In genomic region chr21:36542312-36543101, GRCh38 we compare ENCODE assay signal across 9 cellular contexts.
A peak's percentile ranks its signal among the peaks of the same experiment; 100 is the strongest.
DNase-seq lines count a peak whose midpoint lies in the region; ATAC-seq and TF ChIP-seq lines count a peak whose summit lies in the region.
"Had no signal": no experiment of that assay in that cellular context is flagged by ENCODE, and none has a peak within 500 bp of the region (broad histone marks: within the 10 kb centered on the region; RNA-seq: fewer than 3 reads in every experiment).

No MANE protein-coding gene starts in this region.

- H3K9me3 Mint-ChIP-seq in CD14-positive monocyte = no peaks in the 10 kb centered on the region

- H3K4me1 ChIP-seq in foreskin keratinocyte = no peaks in the 10 kb centered on the region

- H3K4me3 Mint-ChIP-seq in CD14-positive monocyte = peak overlapping the region in 1 of 2 donors; percentile 73

- TF ChIP-seq CTCF in GM12875 (IDR thresholded peaks at IDR 0.05; ENCODE audit: borderline replicate concordance, insufficient read depth, low read depth, low read length) (peak; percentile 61), foreskin keratinocyte (conservative IDR thresholded peaks at IDR 0.05) (peak; percentile 49), CD14-positive monocyte (IDR thresholded peaks at IDR 0.05) (no peak)

- peaks cover 62% of the 10 kb centered on the region for H3K27me3 ChIP-seq in foreskin keratinocyte

- no peak overlapping the region for H3K27ac ChIP-seq in foreskin keratinocyte

- no peaks in the 10 kb centered on the region for H3K36me3 Mint-ChIP-seq in CD14-positive monocyte

- H3K4me3 ChIP-seq in GM12875 (ENCODE audit: low read depth, low read length) = peak overlapping the region; percentile 71

- intact Hi-C loops in CD14-positive monocyte (cut with micrococcal nuclease) = no loop called here

- peaks cover 19 to 34% (median 25%) of the 10 kb centered on the region in 3 donors for H3K27me3 Mint-ChIP-seq in CD14-positive monocyte (ENCODE audit: low read depth in 3 of 3)

- no peak overlapping the region for H3K27ac Mint-ChIP-seq in CD14-positive monocyte

- DNase-seq in foreskin keratinocyte (no peak), AG08395 (ENCODE audit: low spot score) (no peak), NCI-H2196 treated with DMSO at 0.1 percent for 48 hours (lab: John Stamatoyannopoulos, UW; ENCODE audit: unreplicated experiment) (no peak), CD14-positive monocyte (ENCODE audit: low spot score) (no peak), 8988T (no peak)
- DNase-seq: NCI-H345 had no signal

- H3K4me1 Mint-ChIP-seq in CD14-positive monocyte = no peaks in the 10 kb centered on the region

- ATAC-seq in GM19463 (IDR thresholded peaks at IDR 0.05; ENCODE audit: unreplicated experiment) = peak; percentile 71
- peak; percentile 65 for ATAC-seq in HG03280 (IDR thresholded peaks at IDR 0.05; ENCODE audit: unreplicated experiment)
- ATAC-seq in foreskin keratinocyte = peak; percentile 26
